ENCODE assay signal across 8 cellular contexts in genomic region chr1:207868769-207869721, GRCh38. TPM values are rescaled to one million over a fixed set of nuclear protein-coding genes. Genes with fewer than 3 reads are reported as not detected.
A peak's percentile ranks its signal among the peaks of the same experiment; 100 is the strongest.
DNase-seq lines count a peak whose midpoint lies in the region; ATAC-seq and TF ChIP-seq lines count a peak whose summit lies in the region.

No MANE protein-coding gene starts in this region.

- H3K4me3 ChIP-seq in Jurkat, Clone E6-1 (ENCODE audit: low read length) = peak overlapping the region; percentile 90
- peak overlapping the region; percentile 70 to 93 (median 76) for H3K4me3 ChIP-seq in transverse colon

- no peaks in the 10 kb centered on the region for H3K9me3 Mint-ChIP-seq in activated naive CD4-positive, alpha-beta T cell treated with anti-CD3 and anti-CD28 coated beads, Interleukin-2, amount 50 U/mL, for 72 hours

- no peaks in the 10 kb centered on the region for H3K27me3 ChIP-seq in transverse colon

- H3K4me1 ChIP-seq in transverse colon = peaks cover 26 to 67% (median 47%) of the 10 kb centered on the region in 4 donors

- DNase-seq in EL (peak; percentile 82), SK-N-DZ (ENCODE audit: low spot score) (peak; percentile 65), glomerular visceral epithelial cell (ENCODE audit: extremely low spot score) (peak; percentile 86), occipital lobe (lab: John Stamatoyannopoulos, UW) (peak; percentile 78), transverse colon (peak; percentile 81)
- no peak for DNase-seq in Jurkat, Clone E6-1 (ENCODE audit: low read depth, low spot score)
- DNase-seq in activated naive CD4-positive, alpha-beta T cell treated with anti-CD3 and anti-CD28 coated beads, Interleukin-2, amount 50 U/mL, for 72 hours (ENCODE audit: low spot score in 2 of 2) = peak; percentile 82 to 84

- intact Hi-C loops in transverse colon (cut with DNase I; ENCODE audit: low total_unique reads) = no loop called here

- TF ChIP-seq POLR2A in transverse colon (IDR thresholded peaks at IDR 0.05) = no peak

- peak; percentile 51 for ATAC-seq in GM21576 (IDR thresholded peaks at IDR 0.05; ENCODE audit: unreplicated experiment)
- ATAC-seq in activated naive CD4-positive, alpha-beta T cell treated with anti-CD3 and anti-CD28 coated beads, Interleukin-2, amount 50 U/mL, for 72 hours = peak; percentile 55 to 71

- H3K36me3 Mint-ChIP-seq in activated naive CD4-positive, alpha-beta T cell treated with anti-CD3 and anti-CD28 coated beads, Interleukin-2, amount 50 U/mL, for 72 hours = peaks cover 20 to 34% of the 10 kb centered on the region in 2 donors

- TF ChIP-seq EP300 in transverse colon (IDR thresholded peaks at IDR 0.05; ENCODE audit: low read depth) = no peak

- WGBS in transverse colon (ENCODE audit: low coverage in 1 of 2), 2 donors = 5 to 50% methylated on average over 1 to 57 of the region's 87 CpGs

- peak overlapping the region; percentile 93 to 96 (median 95) for H3K27ac ChIP-seq in transverse colon

- H3K36me3 ChIP-seq in transverse colon = no peaks in the 10 kb centered on the region

- in situ Hi-C loops in transverse colon (cut with MboI; ENCODE audit: low pct_ligation_motif_present in 1 of 4, low pct_unique_long_range_greater_than_20kb in 1 of 4, low sequenced_read_pairs in 3 of 4) = loop anchor here in 2 of 4 donors (5.0 kb wide), 2 partner anchors 37 to 42 kb away; no protein-coding TSS in a partner anchor

- TF ChIP-seq CTCF in transverse colon (IDR thresholded peaks at IDR 0.05) = peak; percentile 63 to 88 (median 80)

- H3K9me3 ChIP-seq in transverse colon = no peaks in the 10 kb centered on the region

- H3K27ac Mint-ChIP-seq in activated naive CD4-positive, alpha-beta T cell treated with anti-CD3 and anti-CD28 coated beads, Interleukin-2, amount 50 U/mL, for 72 hours = peak overlapping the region; percentile 93 to 95

RNA-seq across cellular contexts. Expression of gene CD34, which starts 41.9 kb away (rescaled TPM):
- not detected for polyA plus RNA-seq in Jurkat, Clone E6-1 (2012; ENCODE audit: insufficient read depth, insufficient read length)
- not detected in 2 replicates for polyA plus RNA-seq in SK-N-DZ (2014; cell fraction: cytosol; rRNA removed)
- 0.01 TPM in 1 of 2 replicates, not detected in the other for polyA plus RNA-seq in SK-N-DZ (2014; cell fraction: nucleus; rRNA removed)
- under 1 TPM; 0.07 to 0.16 TPM for total RNA-seq in activated naive CD4-positive, alpha-beta T cell treated with anti-CD3 and anti-CD28 coated beads, Interleukin-2, amount 50 U/mL, for 72 hours
- total RNA-seq in occipital lobe (1.6 TPM), transverse colon (10 to 100 TPM in 2 of 4 donors, 1 to 10 TPM in 2; 7.5 to 85.2 (median 9.7) TPM)
